ENCODE assay signal across 11 cellular contexts in genomic region chr2:125405816-125406215, GRCh38.
DNase-seq lines count a peak whose midpoint lies in the region; ATAC-seq, FAIRE-seq and TF ChIP-seq lines count a peak whose summit lies in the region.
"Had no signal": no experiment of that assay in that cellular context is flagged by ENCODE, and none has a peak within 500 bp of the region (broad histone marks: within the 10 kb centered on the region; RNA-seq: fewer than 3 reads in every experiment).

No MANE protein-coding gene starts in this region.

- peak overlapping the region; percentile 39 for H3K4me2 ChIP-seq in PC-3 (ENCODE audit: low read length)
- H3K4me2 ChIP-seq in mesendoderm (ENCODE audit: low read length) = no peak overlapping the region

- H4K5ac ChIP-seq in mesendoderm (ENCODE audit: low read length) = no peak overlapping the region

- H3K27ac ChIP-seq in PC-3 (ENCODE audit: low read length) = no peak overlapping the region
- H3K27ac ChIP-seq in mesendoderm (ENCODE audit: low read depth, low read length) = no peak overlapping the region
- no peak overlapping the region for H3K27ac ChIP-seq in small intestine (ENCODE audit: low read depth in 1 of 2, low read length in 1 of 2)

- CTCF ChIA-PET in PC-3 (lab: Charles Lee) = no interaction called here

- H3K4me3 ChIP-seq in PC-3 (ENCODE audit: low read length) = no peak overlapping the region
- no peak overlapping the region for H3K4me3 ChIP-seq in mesendoderm (ENCODE audit: low read length)
- H3K4me3 ChIP-seq in small intestine (ENCODE audit: low read depth in 1 of 2, low read length in 2 of 2) = no peak overlapping the region

- H3F3A ChIP-seq in PC-3 (ENCODE audit: low read length, unreplicated experiment) = no peaks in the 10 kb centered on the region

- H2AK5ac ChIP-seq in mesendoderm (ENCODE audit: low read length) = no peak overlapping the region

- H3K9me2 ChIP-seq in PC-3 (replicated peaks; ENCODE audit: low read length) = no peaks in the 10 kb centered on the region

- no peak overlapping the region for H3K4ac ChIP-seq in mesendoderm (ENCODE audit: low read depth, low read length)

- H3K18ac ChIP-seq in mesendoderm (ENCODE audit: low read length) = no peak overlapping the region

- no peak overlapping the region for H4K8ac ChIP-seq in mesendoderm (ENCODE audit: low read depth, low read length)

- no peak overlapping the region for H3K9ac ChIP-seq in PC-3 (ENCODE audit: low read length)
- no peak overlapping the region for H3K9ac ChIP-seq in mesendoderm (ENCODE audit: low read length)

- H3K23ac ChIP-seq in mesendoderm (ENCODE audit: low read length) = no peak overlapping the region

- no peak overlapping the region for H2BK120ac ChIP-seq in mesendoderm (ENCODE audit: low read depth, low read length)

- no peak overlapping the region for H2AFZ ChIP-seq in PC-3 (ENCODE audit: low read length)

- intact Hi-C loops in PC-3 (cut with micrococcal nuclease) = no loop called here

- H3K79me2 ChIP-seq in PC-3 (ENCODE audit: low read length) (no peaks in the 10 kb centered on the region), mesendoderm (ENCODE audit: control insufficient read depth, insufficient read depth, low read length) (no peaks in the 10 kb centered on the region)

- H3K36me3 ChIP-seq in PC-3 (ENCODE audit: low read depth, low read length) (no peaks in the 10 kb centered on the region), mesendoderm (ENCODE audit: control insufficient read depth, insufficient read depth, low read length) (no peaks in the 10 kb centered on the region), small intestine (ENCODE audit: control insufficient read depth in 2 of 2, insufficient read depth in 2 of 2, low read length in 2 of 2) (no peaks in the 10 kb centered on the region)

- FAIRE-seq in small intestine (lab: Jason Lieb, UNC) = no peak

- DNase-seq in Caki2 (ENCODE audit: low read depth) = peak; percentile 61
- peak; percentile 81 for DNase-seq in PC-3
- DNase-seq in dermis blood vessel endothelial cell = peak; percentile 2
- DNase-seq in mesendoderm = peak; percentile 84
- DNase-seq in iPS-NIHi7 (ENCODE audit: extremely low spot score) = no peak
- no peak for DNase-seq in small intestine
- DNase-seq in NCI-H1105 (lab: John Stamatoyannopoulos, UW) = no peak
- DNase-seq: activated CD4-positive, alpha-beta T cell treated with anti-CD3 and anti-CD28 coated beads, Interleukin-2, amount 50 U/mL, for 1 hour; Calu3; NCI-H2081 had no signal

- H4K20me1 ChIP-seq in PC-3 (ENCODE audit: low read length) = no peaks in the 10 kb centered on the region

- H3K56ac ChIP-seq in mesendoderm (ENCODE audit: low read length) = no peak overlapping the region

- H3K79me1 ChIP-seq in mesendoderm (ENCODE audit: low read length) = no peaks in the 10 kb centered on the region

- TF ChIP-seq CTCF in PC-3 (conservative IDR thresholded peaks at IDR 0.05; ENCODE audit: low read depth, low read length) = no peak

- H3K9me3 ChIP-seq in PC-3 (ENCODE audit: low read length) (no peaks in the 10 kb centered on the region), small intestine (ENCODE audit: control insufficient read depth, low read depth) (no peaks in the 10 kb centered on the region)

- peak; percentile 80 for ATAC-seq in PC-3
- no peak for ATAC-seq in HG02642 (IDR thresholded peaks at IDR 0.05; ENCODE audit: poor library complexity, unreplicated experiment)

- WGBS in mesendoderm (ENCODE audit: extremely low coverage, insufficient coverage, low lambda C conversion rate) = no CpG with 5 or more reads among the region's 2 CpGs
- 40 to 49% (median 45%) methylated on average over 2 of the region's 2 CpGs for WGBS in small intestine, 3 donors

- no peak overlapping the region for H2BK5ac ChIP-seq in mesendoderm (ENCODE audit: low read length)

- no TSS peak for BruUV-seq in PC-3 (replicated peaks; lab: Mats Ljungman, UMichigan)

- no peak overlapping the region for H2BK15ac ChIP-seq in mesendoderm (replicated peaks; ENCODE audit: low read depth)

- H3K4me1 ChIP-seq in PC-3 (ENCODE audit: insufficient read depth, low read length) (peaks cover 4% of the 10 kb centered on the region), mesendoderm (ENCODE audit: control insufficient read depth, low read depth, low read length) (no peaks in the 10 kb centered on the region), small intestine (ENCODE audit: control insufficient read depth in 2 of 2, insufficient read depth in 1 of 2, low read depth in 1 of 2, low read length in 1 of 2) (no peaks in the 10 kb centered on the region)

- in situ Hi-C loops in Caki2 (cut with HindIII; ENCODE audit: low pct_unique_long_range_greater_than_20kb, low sequenced_read_pairs) = no loop called here

- POLR2A ChIA-PET in PC-3 (lab: Charles Lee; ENCODE audit: unreplicated experiment) = no interaction called here

- H3K27me3 ChIP-seq in PC-3 (ENCODE audit: low read length) (no peaks in the 10 kb centered on the region), mesendoderm (ENCODE audit: insufficient read depth, low read length, poor library complexity) (no peaks in the 10 kb centered on the region), small intestine (ENCODE audit: control insufficient read depth in 2 of 2, insufficient read depth in 2 of 2, low read length in 2 of 2) (no peaks in the 10 kb centered on the region)

Comparison
In these comparisons a context has a peak if more than half of its experiments do, and no peak if none do; other contexts are left out.
1. DNase-seq: peak in Caki2 (single experiment), PC-3 (single experiment), dermis blood vessel endothelial cell (single experiment) and mesendoderm (single experiment); none in iPS-NIHi7 (single experiment), small intestine (single experiment) and NCI-H1105 (single experiment).